32 cellular contexts compared by ENCODE assay signal in the genomic region with DNA sequence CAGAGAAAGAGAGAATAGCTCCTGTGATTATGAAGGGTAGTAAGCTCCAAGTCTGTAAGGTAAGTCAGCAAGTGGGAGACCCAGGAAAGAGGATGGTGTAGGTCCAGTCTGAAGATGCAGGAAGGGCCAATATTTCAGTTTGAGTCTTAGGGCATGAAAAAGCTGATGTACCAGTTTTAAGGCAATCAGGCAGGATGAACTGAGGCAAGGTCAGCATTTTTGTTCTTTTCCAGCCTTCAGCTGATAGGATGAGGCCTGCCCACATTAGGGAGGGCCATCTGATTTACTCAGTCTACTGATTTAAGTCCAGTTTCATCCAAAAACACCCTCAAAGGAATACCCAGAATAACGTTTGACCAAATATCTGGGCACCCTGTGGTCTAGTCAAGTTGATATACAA.
DNase-seq lines count a peak whose midpoint lies in the region; ATAC-seq, FAIRE-seq and TF ChIP-seq lines count a peak whose summit lies in the region.
"Had no signal": no experiment of that assay in that cellular context is flagged by ENCODE, and none has a peak within 500 bp of the region (broad histone marks: within the 10 kb centered on the region; RNA-seq: fewer than 3 reads in every experiment).

No MANE protein-coding gene starts in this region.

- no peak overlapping the region for H3K4me2 ChIP-seq in HepG2 (ENCODE audit: low read depth, low read length)
- no peak overlapping the region for H3K4me2 ChIP-seq in A549
- no peak overlapping the region for H3K4me2 ChIP-seq in IMR-90 (ENCODE audit: low read depth, low read length)
- no peak overlapping the region for H3K4me2 ChIP-seq in neuronal stem cell (ENCODE audit: insufficient read depth, low read length, poor library complexity, severe bottlenecking)
- H3K4me2 ChIP-seq: BLaER1; BLaER1 treated with 17β-estradiol and CSF1 and Interleukin-3, amounts not matched to agents 10 nM and 100 nM had no signal

- no peak overlapping the region for H3K9ac ChIP-seq in HepG2 (ENCODE audit: insufficient read depth, low read depth, low read length)
- H3K9ac ChIP-seq in IMR-90 (ENCODE audit: low read depth, low read length) = no peak overlapping the region
- H3K9ac ChIP-seq in neuronal stem cell (ENCODE audit: low read depth, low read length, poor library complexity) = no peak overlapping the region
- H3K9ac ChIP-seq: BLaER1; BLaER1 treated with 17β-estradiol and CSF1 and Interleukin-3, amounts not matched to agents 10 nM and 100 nM had no signal

- CTCF ChIA-PET in HepG2 (lab: Yijun Ruan, JAX; ENCODE audit: low intra/inter-chr PET ratio, low total read pairs) = no interaction called here
- CTCF ChIA-PET in A549 (lab: Yijun Ruan, JAX) = no interaction called here
- CTCF ChIA-PET in IMR-90 (lab: Yijun Ruan, JAX) = interaction anchor here (0.6 kb wide), 1 partner anchor 58 kb away, joined by 3 read pairs; no protein-coding TSS in a partner anchor

- WGBS in HepG2 (ENCODE audit: low lambda C conversion rate) = 0% methylated on average over 1 of the region's 1 CpG
- 42% methylated on average over 1 of the region's 1 CpG for WGBS in right lobe of liver (ENCODE audit: insufficient coverage, low coverage, low lambda C conversion rate, missing lambda C conversion rate)
- 0% methylated on average over 1 of the region's 1 CpG for WGBS in A549 (ENCODE audit: missing lambda C conversion rate)
- no CpG with 5 or more reads among the region's 1 CpG for WGBS in IMR-90 (ENCODE audit: extremely low coverage in 2 of 2, insufficient read length in 1 of 2), 2 experiments
- no CpG with 5 or more reads among the region's 1 CpG for whole genome bisulfite sequencing in neuronal stem cell (ENCODE audit: extremely low coverage in 2 of 2, insufficient read length in 2 of 2, insufficient replicate concordance in 1 of 2), 2 donors

- H3K4me1 ChIP-seq in HepG2 (ENCODE audit: insufficient read depth, low read length) (no peaks in the 10 kb centered on the region), right lobe of liver (no peaks in the 10 kb centered on the region), A549 (no peaks in the 10 kb centered on the region), IMR-90 (ENCODE audit: control insufficient read depth, insufficient read depth, low read length) (no peaks in the 10 kb centered on the region), neuronal stem cell (ENCODE audit: control insufficient read depth in 2 of 2, insufficient read depth in 1 of 2, low read depth in 1 of 2, low read length in 2 of 2) (peaks cover 0 to 5% of the 10 kb centered on the region in 2 donors)
- H3K4me1 ChIP-seq: BE2C; BLaER1; BLaER1 treated with 17β-estradiol and CSF1 and Interleukin-3, amounts not matched to agents 10 nM and 100 nM; Caco-2 had no signal

- H3K4ac ChIP-seq in IMR-90 (ENCODE audit: low read depth, low read length) = no peak overlapping the region
- no peak overlapping the region for H3K4ac ChIP-seq in neuronal stem cell (ENCODE audit: low read length)

- no peak overlapping the region for H2BK12ac ChIP-seq in neuronal stem cell (ENCODE audit: low read length)

- TF ChIP-seq RAD21 in HepG2 (CRISPR knock-in tag; IDR thresholded peaks at IDR 0.05) (no peak), A549 (conservative IDR thresholded peaks at IDR 0.05 in 1 of 2, IDR thresholded peaks at IDR 0.05 in 1 of 2) (no peak), IMR-90 (IDR thresholded peaks at IDR 0.05; ENCODE audit: low read length) (no peak)

- DNase-seq in HepG2 (ENCODE audit: low spot score) (no peak), right lobe of liver (no peak), A549 (ENCODE audit: low read depth in 1 of 2, low spot score in 1 of 2) (no peak), IMR-90 (no peak), neuronal stem cell (ENCODE audit: low spot score) (no peak)
- DNase-seq: 8988T; ACHN; AML-193; BE2C; C1 segment of cervical spinal cord; Caco-2; Calu3; CD4-positive, alpha-beta memory T cell; CD4-positive, alpha-beta T cell; CD4-positive, CD25-positive, alpha-beta regulatory T cell; CD8-positive, alpha-beta memory T cell; CD8-positive, alpha-beta T cell; COR-L47; DMS 273 treated with DMSO at 0.1 percent for 48 hours; DMS153; DMS53; DMS79; DMS79 treated with DMSO at 0.1 percent for 48 hours; DND-41; EL had no signal

- H4K5ac ChIP-seq in IMR-90 (ENCODE audit: low read depth, low read length) = no peak overlapping the region

- H3K27me3 ChIP-seq in HepG2 (ENCODE audit: control insufficient read depth in 1 of 2, insufficient read depth in 2 of 2, low read length in 2 of 2) = no peaks in the 10 kb centered on the region
- H3K27me3 ChIP-seq in right lobe of liver = no peaks in the 10 kb centered on the region
- no peaks in the 10 kb centered on the region for H3K27me3 ChIP-seq in IMR-90 (ENCODE audit: control insufficient read depth, insufficient read depth, low read length)
- no peaks in the 10 kb centered on the region for H3K27me3 ChIP-seq in neuronal stem cell (ENCODE audit: control insufficient read depth in 3 of 3, insufficient read depth in 3 of 3, low read depth in 1 of 3, low read length in 3 of 3)
- H3K27me3 ChIP-seq: BE2C; BLaER1; BLaER1 treated with 17β-estradiol and CSF1 and Interleukin-3, amounts not matched to agents 10 nM and 100 nM had no signal

- in situ Hi-C loops in HepG2 (cut with HindIII; ENCODE audit: extremely low pct_ligation_motif_present, low pct_unique_long_range_greater_than_20kb) (no loop called here), IMR-90 (cut with MboI; ENCODE audit: low sequenced_read_pairs) (no loop called here)

- TF ChIP-seq POLR2A in HepG2 (IDR thresholded peaks at IDR 0.05; ENCODE audit: insufficient read depth in 1 of 2, low read depth in 2 of 2, low read length in 2 of 2) (no peak), right lobe of liver (IDR thresholded peaks at IDR 0.05) (no peak), A549 (IDR thresholded peaks at IDR 0.05; ENCODE audit: low read length) (no peak), IMR-90 (IDR thresholded peaks at IDR 0.05; ENCODE audit: low read depth, low read length) (no peak)

- no peaks in the 10 kb centered on the region for H3K9me1 ChIP-seq in IMR-90 (ENCODE audit: insufficient read depth, low read length)

- H2AFZ ChIP-seq in HepG2 (ENCODE audit: low read length) (no peak overlapping the region), IMR-90 (replicated peaks; ENCODE audit: low read length, poor library complexity) (no peak overlapping the region), neuronal stem cell (ENCODE audit: low read length) (no peak overlapping the region)

- H3K9me3 ChIP-seq in HepG2 (ENCODE audit: low read length) = no peaks in the 10 kb centered on the region
- no peaks in the 10 kb centered on the region for H3K9me3 ChIP-seq in right lobe of liver
- no peaks in the 10 kb centered on the region for H3K9me3 ChIP-seq in A549
- H3K9me3 ChIP-seq in IMR-90 (ENCODE audit: control insufficient read depth, insufficient read depth, low read length) = no peaks in the 10 kb centered on the region
- peaks cover 0 to 2% of the 10 kb centered on the region in 2 donors for H3K9me3 ChIP-seq in neuronal stem cell (replicated peaks in 1 of 2; ENCODE audit: control insufficient read depth in 2 of 2, insufficient read depth in 1 of 2, low read depth in 1 of 2, low read length in 2 of 2)
- H3K9me3 ChIP-seq: BE2C; BLaER1; BLaER1 treated with 17β-estradiol and CSF1 and Interleukin-3, amounts not matched to agents 10 nM and 100 nM; Caco-2 had no signal

- H4K8ac ChIP-seq in IMR-90 (ENCODE audit: low read depth in 2 of 2, low read length in 2 of 2) (no peak overlapping the region), neuronal stem cell (ENCODE audit: low read depth, low read length) (no peak overlapping the region)

- TF ChIP-seq CTCF in HepG2 (CRISPR knock-in tag; IDR thresholded peaks at IDR 0.05) (no peak), right lobe of liver (IDR thresholded peaks at IDR 0.05) (no peak), A549 (IDR thresholded peaks at IDR 0.05) (no peak), IMR-90 (conservative IDR thresholded peaks at IDR 0.05; ENCODE audit: low read depth, low read length) (no peak)

- no peak for FAIRE-seq in HepG2 (lab: Jason Lieb, UNC)
- no peak for FAIRE-seq in A549 (lab: Jason Lieb, UNC)
- FAIRE-seq: A204.1, D721Med had no signal

- BruUV-seq in HepG2 (replicated peaks; lab: Mats Ljungman, UMichigan) = no TSS peak
- no TSS peak for BruUV-seq in IMR-90 (replicated peaks; lab: Mats Ljungman, UMichigan)

- ATAC-seq in HepG2 (no peak), right lobe of liver (no peak), A549 (no peak), IMR-90 (ENCODE audit: low read depth) (no peak), HG02763 (IDR thresholded peaks at IDR 0.05; ENCODE audit: unreplicated experiment) (no peak)
- ATAC-seq: CD8-positive, alpha-beta T cell had no signal

- H3K79me1 ChIP-seq in IMR-90 (ENCODE audit: low read depth in 1 of 2, low read length in 2 of 2) = no peaks in the 10 kb centered on the region
- H3K79me1 ChIP-seq in neuronal stem cell (ENCODE audit: low read depth, low read length) = no peaks in the 10 kb centered on the region

- TF ChIP-seq EP300 in HepG2 (IDR thresholded peaks at IDR 0.05; ENCODE audit: low read depth in 2 of 2, low read length in 2 of 2) = no peak
- TF ChIP-seq EP300 in HepG2 (CRISPR knock-in tag; IDR thresholded peaks at IDR 0.05; ENCODE audit: borderline replicate concordance) = no peak
- TF ChIP-seq EP300 in A549 (IDR thresholded peaks at IDR 0.05) = no peak

- no peak overlapping the region for H2BK120ac ChIP-seq in IMR-90 (ENCODE audit: low read depth, low read length)
- no peak overlapping the region for H2BK120ac ChIP-seq in neuronal stem cell (ENCODE audit: low read depth, low read length)

- H3K23ac ChIP-seq in IMR-90 (ENCODE audit: low read depth, low read length) (no peak overlapping the region), neuronal stem cell (ENCODE audit: low read depth, low read length, poor library complexity) (no peak overlapping the region)

- H3K18ac ChIP-seq in IMR-90 (ENCODE audit: low read depth, low read length) (no peak overlapping the region), neuronal stem cell (ENCODE audit: low read length) (no peak overlapping the region)

- H3K14ac ChIP-seq in IMR-90 (replicated peaks; ENCODE audit: low read depth, low read length) (no peak overlapping the region), neuronal stem cell (ENCODE audit: low read length) (no peak overlapping the region)

- H2BK5ac ChIP-seq in IMR-90 (ENCODE audit: low read depth, low read length, poor library complexity, severe bottlenecking) = no peak overlapping the region
- no peak overlapping the region for H2BK5ac ChIP-seq in neuronal stem cell (ENCODE audit: low read length)

- intact Hi-C loops in HepG2 (cut with micrococcal nuclease; ENCODE audit: unreplicated experiment) = no loop called here
- intact Hi-C loops in right lobe of liver (cut with DNase I) = no loop called here
- intact Hi-C loops in IMR-90 (cut with micrococcal nuclease) = no loop called here

- H3K36me3 ChIP-seq in HepG2 (replicated peaks in 1 of 2; ENCODE audit: control insufficient read depth in 1 of 2, insufficient read depth in 2 of 2, low read length in 2 of 2) (no peaks in the 10 kb centered on the region), right lobe of liver (no peaks in the 10 kb centered on the region), IMR-90 (ENCODE audit: control insufficient read depth, insufficient read depth, low read length) (no peaks in the 10 kb centered on the region), neuronal stem cell (replicated peaks in 1 of 2; ENCODE audit: control insufficient read depth in 2 of 2, insufficient read depth in 2 of 2, low read length in 2 of 2) (no peaks in the 10 kb centered on the region)
- H3K36me3 ChIP-seq: BE2C; BLaER1; BLaER1 treated with 17β-estradiol and CSF1 and Interleukin-3, amounts not matched to agents 10 nM and 100 nM had no signal

- H3K4me3 ChIP-seq in HepG2 (replicated peaks in 1 of 3; ENCODE audit: insufficient read depth in 1 of 3, low read depth in 2 of 3, low read length in 3 of 3) (no peak overlapping the region), right lobe of liver (no peak overlapping the region), A549 (no peak overlapping the region), IMR-90 (ENCODE audit: insufficient read depth, low read depth, low read length) (no peak overlapping the region), neuronal stem cell (ENCODE audit: low read length in 2 of 2) (no peak overlapping the region)
- H3K4me3 ChIP-seq: BLaER1; BLaER1 treated with 17β-estradiol and CSF1 and Interleukin-3, amounts not matched to agents 10 nM and 100 nM had no signal

- no peak overlapping the region for H2AK9ac ChIP-seq in IMR-90 (replicated peaks; ENCODE audit: low read depth, low read length, poor library complexity)

- H2AK5ac ChIP-seq in IMR-90 (ENCODE audit: low read depth, low read length) (no peak overlapping the region), neuronal stem cell (ENCODE audit: low read depth, low read length) (no peak overlapping the region)

- dilution Hi-C loops in IMR-90 (cut with HindIII; ENCODE audit: low sequenced_read_pairs, unreplicated experiment) = no loop called here

- POLR2A ChIA-PET in HepG2 (lab: Yijun Ruan, JAX) (no interaction called here), A549 (lab: Yijun Ruan, JAX) (no interaction called here), IMR-90 (lab: Charles Lee; ENCODE audit: unreplicated experiment) (no interaction called here)

- H4K91ac ChIP-seq in IMR-90 (ENCODE audit: insufficient read depth, low read depth, low read length) = no peak overlapping the region
- no peak overlapping the region for H4K91ac ChIP-seq in neuronal stem cell (ENCODE audit: low read depth, low read length, poor library complexity)

- H2BK20ac ChIP-seq in IMR-90 (ENCODE audit: low read depth, low read length) = no peak overlapping the region

- H3K27ac ChIP-seq in HepG2 (ENCODE audit: extremely low read length, insufficient read depth, low read length) = no peak overlapping the region
- no peak overlapping the region for H3K27ac ChIP-seq in right lobe of liver
- no peak overlapping the region for H3K27ac ChIP-seq in A549
- H3K27ac ChIP-seq in IMR-90 (ENCODE audit: insufficient read depth, low read length) = no peak overlapping the region
- H3K27ac ChIP-seq in neuronal stem cell (replicated peaks; ENCODE audit: low read length) = no peak overlapping the region
- H3K27ac ChIP-seq: 22Rv1; BLaER1; BLaER1 treated with 17β-estradiol and CSF1 and Interleukin-3, amounts not matched to agents 10 nM and 100 nM; C4-2B had no signal

- H4K20me1 ChIP-seq in HepG2 (ENCODE audit: insufficient read depth, low read length) (no peaks in the 10 kb centered on the region), IMR-90 (ENCODE audit: insufficient read depth, low read length) (no peaks in the 10 kb centered on the region)
- H4K20me1 ChIP-seq: BLaER1; BLaER1 treated with 17β-estradiol and CSF1 and Interleukin-3, amounts not matched to agents 10 nM and 100 nM had no signal

- H3K79me2 ChIP-seq in HepG2 (ENCODE audit: insufficient read depth, low read length) = no peaks in the 10 kb centered on the region

- H3K56ac ChIP-seq in IMR-90 (ENCODE audit: extremely low read depth, insufficient read depth, low read length) = no peak overlapping the region

- H2BK15ac ChIP-seq in IMR-90 (ENCODE audit: low read depth, low read length) (no peak overlapping the region), neuronal stem cell (ENCODE audit: low read length) (no peak overlapping the region)
